Comparison of ENCODE assay signal across 1 cellular context in the genomic region with DNA sequence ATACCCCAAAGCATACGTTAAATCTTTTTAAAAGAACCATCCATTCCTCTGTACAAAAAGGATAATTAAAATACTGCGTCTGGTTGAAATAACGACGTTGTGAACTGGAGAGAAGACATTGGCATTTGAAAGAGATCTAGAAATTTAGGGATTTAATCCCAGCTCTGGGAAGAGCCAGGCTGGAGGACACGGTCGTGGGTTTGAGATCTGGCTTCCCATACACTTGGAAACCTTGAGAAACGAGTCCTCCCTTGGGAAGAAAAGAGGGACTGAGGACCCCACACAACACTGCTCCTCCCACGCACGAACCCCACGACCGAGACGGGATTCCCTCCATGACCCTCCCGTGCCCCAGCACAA.
TF ChIP-seq lines count a peak whose summit lies in the region.

No MANE protein-coding gene starts in this region.

TF ChIP-seq in K562, 482 proteins besides CTCF, POLR2A, EP300 and RAD21:
- peak; percentile 31; the same call in 1 of the 2 replicates for TF ChIP-seq EGR1 (conservative IDR thresholded peaks at IDR 0.05)
- TF ChIP-seq ZNF253 (CRISPR knock-in tag; conservative IDR thresholded peaks at IDR 0.05) = no peak
- TF ChIP-seq TCF3 (CRISPR knock-in tag; IDR thresholded peaks at IDR 0.05) = no peak
